13 cellular contexts compared by ENCODE assay signal in genomic region chr10:126224967-126225671, GRCh38.
"Had no signal": no experiment of that assay in that cellular context is flagged by ENCODE, and none has a peak within 500 bp of the region (broad histone marks: within the 10 kb centered on the region; RNA-seq: fewer than 3 reads in every experiment).

No MANE protein-coding gene starts in this region.

- H3K27ac Mint-ChIP-seq: activated naive CD4-positive, alpha-beta T cell treated with anti-CD3 and anti-CD28 coated beads for 36 hours; activated naive CD8-positive, alpha-beta T cell treated with anti-CD3 and anti-CD28 coated beads, Interleukin-2, amount 50 U/mL, for 24 hours; activated T-helper 2 cell treated with anti-CD3 and anti-CD28 coated beads, Interferon-gamma antibody, Interleukin-2, Interleukin-4, amounts not matched to agents 10 μg/mL and 5 μg/mL and 100 μg/mL, durations not matched to agents 14 hours and 24 hours and 36 hours; nephron progenitor cell; stimulated activated effector memory CD8-positive, alpha-beta T cell treated with anti-CD3 and anti-CD28 coated beads, Interleukin-12 subunit alpha, Interleukin-12 subunit beta, amount 100 ng/mL, for 72 hours had no signal

- H3K4me3 ChIP-seq: colonic mucosa, ovary, uterus had no signal

- DNase-seq: activated CD4-positive, alpha-beta T cell treated with anti-CD3 and anti-CD28 coated beads for 1 hour; activated CD4-positive, alpha-beta T cell treated with anti-CD3 and anti-CD28 coated beads, Interleukin-2, amount 50 U/mL, for 4 hours; activated naive CD4-positive, alpha-beta T cell treated with anti-CD3 and anti-CD28 coated beads for 36 hours; activated naive CD8-positive, alpha-beta T cell treated with anti-CD3 and anti-CD28 coated beads, Interleukin-2, amount 50 U/mL, for 24 hours; activated T-cell treated with anti-CD3 and anti-CD28 coated beads for 4 hours; colonic mucosa; foreskin fibroblast; nephron progenitor cell; SW 1271; uterus had no signal

- H3K36me3 ChIP-seq: colonic mucosa, ovary, uterus had no signal

- H3K9me3 Mint-ChIP-seq: activated naive CD4-positive, alpha-beta T cell treated with anti-CD3 and anti-CD28 coated beads for 36 hours; activated naive CD8-positive, alpha-beta T cell treated with anti-CD3 and anti-CD28 coated beads, Interleukin-2, amount 50 U/mL, for 24 hours; activated T-helper 2 cell treated with anti-CD3 and anti-CD28 coated beads, Interferon-gamma antibody, Interleukin-2, Interleukin-4, amounts not matched to agents 10 μg/mL and 5 μg/mL and 100 μg/mL, durations not matched to agents 14 hours and 24 hours and 36 hours; nephron progenitor cell; stimulated activated effector memory CD8-positive, alpha-beta T cell treated with anti-CD3 and anti-CD28 coated beads, Interleukin-12 subunit alpha, Interleukin-12 subunit beta, amount 100 ng/mL, for 72 hours had no signal

- H3K4me1 Mint-ChIP-seq: activated naive CD8-positive, alpha-beta T cell treated with anti-CD3 and anti-CD28 coated beads, Interleukin-2, amount 50 U/mL, for 24 hours had no signal

- H3K27me3 ChIP-seq: colonic mucosa, ovary, uterus had no signal

- H3K9me3 ChIP-seq: colonic mucosa, ovary, uterus had no signal

- H3K27ac ChIP-seq: colonic mucosa, uterus had no signal

- H3K4me1 ChIP-seq: colonic mucosa, uterus had no signal

- H3K4me3 Mint-ChIP-seq: activated naive CD4-positive, alpha-beta T cell treated with anti-CD3 and anti-CD28 coated beads for 36 hours; activated naive CD8-positive, alpha-beta T cell treated with anti-CD3 and anti-CD28 coated beads, Interleukin-2, amount 50 U/mL, for 24 hours; nephron progenitor cell; stimulated activated effector memory CD8-positive, alpha-beta T cell treated with anti-CD3 and anti-CD28 coated beads, Interleukin-12 subunit alpha, Interleukin-12 subunit beta, amount 100 ng/mL, for 72 hours had no signal

- H3K27me3 Mint-ChIP-seq: activated naive CD8-positive, alpha-beta T cell treated with anti-CD3 and anti-CD28 coated beads, Interleukin-2, amount 50 U/mL, for 24 hours had no signal
